In genomic region chr17:42041619-42042018, GRCh38 we compare ENCODE assay signal across 24 cellular contexts. TPM values are rescaled to one million over a fixed set of nuclear protein-coding genes. Genes with fewer than 3 reads are reported as not detected.
"Had no signal": no experiment of that assay in that cellular context is flagged by ENCODE, and none has a peak within 500 bp of the region (broad histone marks: within the 10 kb centered on the region; RNA-seq: fewer than 3 reads in every experiment).

No MANE protein-coding gene starts in this region.

- H3K4me3 ChIP-seq: MG63, SJSA1, SK-N-MC had no signal

- H3K27me3 Mint-ChIP-seq: IgD-negative memory B cell had no signal

- H3K27ac ChIP-seq: HL-60, SJSA1, SK-N-MC had no signal

- H3K4me3 Mint-ChIP-seq: IgD-negative memory B cell had no signal

- H3K36me3 ChIP-seq: MG63, SJSA1 had no signal

- H3K27me3 ChIP-seq: MG63, SJSA1 had no signal

- H3K9me3 Mint-ChIP-seq: IgD-negative memory B cell had no signal

- H3K4me1 ChIP-seq: SJSA1 had no signal

- FAIRE-seq: RCC 7860 had no signal

- H3K9me3 ChIP-seq: MG63, SJSA1 had no signal

- DNase-seq: Karpas-422, KG1, MG63, NCI-H1092, NCI-H1105 treated with DMSO at 0.1 percent for 48 hours, NCI-H1436, NCI-H187, NCI-H2029, NCI-H2081 treated with DMSO at 0.1 percent for 48 hours, NCI-H2171, NCI-H226, NCI-H446, NCI-H510A, NCI-H524 treated with DMSO at 0.1 percent for 48 hours, NCI-H69, NCI-H774, Right ventricle myocardium superior, RPMI8226, SIG-M5 had no signal

RNA-seq across cellular contexts. Expression of gene ZNF385C, which starts 56.7 kb away (rescaled TPM):
- total RNA-seq: SJSA1 had no signal
